In genomic region chr1:234111458-234112142, GRCh38 we compare ENCODE assay signal across 1 cellular context.
TF ChIP-seq lines count a peak whose summit lies in the region.

No MANE protein-coding gene starts in this region.

TF ChIP-seq in IMR-90, 13 proteins besides CTCF, POLR2A, EP300 and RAD21 (continued from another document):
- TF ChIP-seq, protein P1, sequence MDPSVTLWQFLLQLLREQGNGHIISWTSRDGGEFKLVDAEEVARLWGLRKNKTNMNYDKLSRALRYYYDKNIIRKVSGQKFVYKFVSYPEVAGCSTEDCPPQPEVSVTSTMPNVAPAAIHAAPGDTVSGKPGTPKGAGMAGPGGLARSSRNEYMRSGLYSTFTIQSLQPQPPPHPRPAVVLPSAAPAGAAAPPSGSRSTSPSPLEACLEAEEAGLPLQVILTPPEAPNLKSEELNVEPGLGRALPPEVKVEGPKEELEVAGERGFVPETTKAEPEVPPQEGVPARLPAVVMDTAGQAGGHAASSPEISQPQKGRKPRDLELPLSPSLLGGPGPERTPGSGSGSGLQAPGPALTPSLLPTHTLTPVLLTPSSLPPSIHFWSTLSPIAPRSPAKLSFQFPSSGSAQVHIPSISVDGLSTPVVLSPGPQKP (IDR thresholded peaks at IDR 0.05; ENCODE audit: borderline replicate concordance, low read depth, low read length): no peak
- TF ChIP-seq BHLHE40 (IDR thresholded peaks at IDR 0.05; ENCODE audit: low read depth, low read length) (no peak), FOS (IDR thresholded peaks at IDR 0.05; ENCODE audit: low read depth, low read length) (no peak), SMC3 (IDR thresholded peaks at IDR 0.05; ENCODE audit: low read depth, low read length) (no peak)
